2 cellular contexts compared by ENCODE assay signal in genomic region chr3:149131594-149131993, GRCh38.
TF ChIP-seq lines count a peak whose summit lies in the region.

No MANE protein-coding gene starts in this region.

TF ChIP-seq in A549, 52 proteins besides CTCF, POLR2A, EP300 and RAD21 (continued from another document):
- no peak for TF ChIP-seq BCL3 (IDR thresholded peaks at IDR 0.05)

TF ChIP-seq in GM23338, 12 proteins besides CTCF, POLR2A, EP300 and RAD21 (continued from another document):
- TF ChIP-seq ZNF462 (CRISPR knock-in tag; IDR thresholded peaks at IDR 0.05) (no peak), EZH2 (IDR thresholded peaks at IDR 0.05; ENCODE audit: low read depth, unreplicated experiment) (no peak), ETS1 (IDR thresholded peaks at IDR 0.05) (no peak), REST (IDR thresholded peaks at IDR 0.05; ENCODE audit: unreplicated experiment) (no peak)
TF ChIP-seq in GM23338: peak in this region for 0.
